8 cellular contexts compared by ENCODE assay signal in the genomic region with DNA sequence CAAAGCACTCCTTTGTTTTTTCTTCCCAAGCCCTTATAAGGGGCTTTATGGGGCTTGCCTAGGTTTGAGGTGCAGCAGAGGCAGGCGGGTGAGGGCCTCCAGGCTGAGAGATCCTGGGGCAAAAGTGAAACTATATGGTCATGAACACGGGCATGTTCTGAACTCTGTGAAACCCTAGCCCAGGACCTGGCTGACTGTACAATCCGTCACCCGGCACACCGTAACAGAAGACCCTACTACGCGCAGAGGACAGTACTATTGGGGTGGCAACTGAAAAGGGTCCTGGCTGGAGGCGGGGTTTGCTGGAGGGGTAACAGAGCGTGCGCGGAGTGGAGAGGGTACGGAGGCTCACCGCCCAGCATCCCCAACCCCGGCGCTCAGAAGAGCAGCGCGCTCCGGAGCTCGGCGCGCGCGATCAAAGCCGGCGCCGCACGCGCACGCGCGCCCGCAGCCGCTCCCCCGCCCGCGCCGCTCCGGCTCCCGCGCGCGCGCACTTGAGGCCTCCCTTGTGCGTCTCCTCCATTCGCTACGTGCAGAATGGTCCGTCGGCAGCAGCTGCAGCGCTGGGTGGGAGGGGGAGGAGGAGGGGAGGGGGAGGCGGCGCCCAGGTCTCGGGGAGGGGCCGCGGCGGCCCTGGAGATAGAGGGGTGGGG. TPM values are rescaled to one million over a fixed set of nuclear protein-coding genes. Genes with fewer than 3 reads are reported as not detected.
DNase-seq lines count a peak whose midpoint lies in the region; ATAC-seq and TF ChIP-seq lines count a peak whose summit lies in the region.

No MANE protein-coding gene starts in this region.

- H3K9me3 ChIP-seq in CD8-positive, alpha-beta memory T cell (ENCODE audit: low read length) = no peaks in the 10 kb centered on the region
- no peaks in the 10 kb centered on the region for H3K9me3 ChIP-seq in KOPT-K1 (ENCODE audit: insufficient read depth, low read length, poor library complexity, severe bottlenecking)
- H3K9me3 ChIP-seq in thyroid gland = no peaks in the 10 kb centered on the region

- no peaks in the 10 kb centered on the region for H3K9me3 Mint-ChIP-seq in CD8-positive, alpha-beta memory T cell
- no peaks in the 10 kb centered on the region for H3K9me3 Mint-ChIP-seq in activated T-cell treated with anti-CD3 and anti-CD28 coated beads, Interleukin-2, amount 50 U/mL, for 4 hours
- no peaks in the 10 kb centered on the region for H3K9me3 Mint-ChIP-seq in osteocyte (ENCODE audit: unreplicated experiment)

- CTCF ChIA-PET in CD8-positive, alpha-beta memory T cell (lab: Charles Lee) = interaction anchor here (0.7 to 4.9 kb wide), 3 partner anchors 10 to 349 kb away, joined by 3 to 65 read pairs (median 30); a partner anchor contains a TSS

- 11 to 12% methylated on average over 7 to 11 of the region's 55 CpGs for WGBS in thyroid gland, 2 donors

- TF ChIP-seq POLR2A in thyroid gland (IDR thresholded peaks at IDR 0.05) = peak in 1 of 2 donors; percentile 49

- DNase-seq in CD8-positive, alpha-beta memory T cell = peak; percentile 55 to 81 (median 68)
- DNase-seq in activated T-cell treated with anti-CD3 and anti-CD28 coated beads, Interleukin-2, amount 50 U/mL, for 4 hours = peak; percentile 62
- peak; percentile 85 to 94 for DNase-seq in foreskin fibroblast
- peak; percentile 90 for DNase-seq in osteocyte (ENCODE audit: extremely low spot score, unreplicated experiment)
- DNase-seq in thyroid gland = peak; percentile 78 to 81
- no peak for DNase-seq in MV-4-11 (lab: John Stamatoyannopoulos, UW)

- H3K4me1 ChIP-seq in CD8-positive, alpha-beta memory T cell (ENCODE audit: insufficient read depth, low read length) = peaks cover 17% of the 10 kb centered on the region
- H3K4me1 ChIP-seq in thyroid gland = peaks cover 11 to 42% of the 10 kb centered on the region in 2 donors

- intact Hi-C loops in thyroid gland (cut with DNase I) = loop anchor here (10.0 kb wide), 1 partner anchor 108 kb away; no protein-coding TSS in a partner anchor

- peak overlapping the region; percentile 81 for H3K27ac ChIP-seq in CD8-positive, alpha-beta memory T cell (ENCODE audit: low read depth, low read length)
- H3K27ac ChIP-seq in KOPT-K1 (ENCODE audit: low read depth, low read length, poor library complexity, severe bottlenecking) (peak overlapping the region; percentile 70), thyroid gland (peak overlapping the region in 2 of 3 donors; percentile 13 to 38)

- H3K4me3 Mint-ChIP-seq in CD8-positive, alpha-beta memory T cell = peak overlapping the region; percentile 88 to 96 (median 95)
- peak overlapping the region; percentile 87 for H3K4me3 Mint-ChIP-seq in activated T-cell treated with anti-CD3 and anti-CD28 coated beads, Interleukin-2, amount 50 U/mL, for 4 hours
- H3K4me3 Mint-ChIP-seq in osteocyte (ENCODE audit: unreplicated experiment) = peak overlapping the region; percentile 86

- peak overlapping the region; percentile 18 to 91 (median 87) for H3K27ac Mint-ChIP-seq in CD8-positive, alpha-beta memory T cell
- peak overlapping the region; percentile 92 for H3K27ac Mint-ChIP-seq in osteocyte (ENCODE audit: unreplicated experiment)

- TF ChIP-seq CTCF in foreskin fibroblast (IDR thresholded peaks at IDR 0.05; ENCODE audit: low read depth, low read length) = no peak
- TF ChIP-seq CTCF in osteocyte (IDR thresholded peaks at IDR 0.05) = no peak
- no peak for TF ChIP-seq CTCF in thyroid gland (IDR thresholded peaks at IDR 0.05)

- H3K27me3 Mint-ChIP-seq in CD8-positive, alpha-beta memory T cell = peaks cover 8 to 16% of the 10 kb centered on the region in 2 donors
- peaks cover 21% of the 10 kb centered on the region for H3K27me3 Mint-ChIP-seq in activated T-cell treated with anti-CD3 and anti-CD28 coated beads, Interleukin-2, amount 50 U/mL, for 4 hours (ENCODE audit: low read depth)
- no peaks in the 10 kb centered on the region for H3K27me3 Mint-ChIP-seq in osteocyte (ENCODE audit: unreplicated experiment)

- peaks cover 17 to 22% (median 18%) of the 10 kb centered on the region in 3 donors for H3K4me1 Mint-ChIP-seq in CD8-positive, alpha-beta memory T cell
- peaks cover 18% of the 10 kb centered on the region for H3K4me1 Mint-ChIP-seq in activated T-cell treated with anti-CD3 and anti-CD28 coated beads, Interleukin-2, amount 50 U/mL, for 4 hours (ENCODE audit: low read depth)
- peaks cover 45% of the 10 kb centered on the region for H3K4me1 Mint-ChIP-seq in osteocyte (ENCODE audit: unreplicated experiment)

- ATAC-seq in GM21576 (IDR thresholded peaks at IDR 0.05; ENCODE audit: unreplicated experiment) = peak; percentile 42
- ATAC-seq in activated T-cell treated with anti-CD3 and anti-CD28 coated beads, Interleukin-2, amount 50 U/mL, for 4 hours = peak; percentile 74 to 79

- H3K4me3 ChIP-seq in CD8-positive, alpha-beta memory T cell (ENCODE audit: low read length) = peak overlapping the region; percentile 63
- peak overlapping the region; percentile 45 to 58 for H3K4me3 ChIP-seq in foreskin fibroblast (ENCODE audit: low read depth in 1 of 2, low read length in 2 of 2)
- peak overlapping the region in 2 of 3 donors; percentile 32 to 53 for H3K4me3 ChIP-seq in thyroid gland (replicated peaks in 1 of 3)

- H3K36me3 ChIP-seq in CD8-positive, alpha-beta memory T cell (ENCODE audit: insufficient read depth, low read length) = no peaks in the 10 kb centered on the region
- H3K36me3 ChIP-seq in KOPT-K1 (ENCODE audit: insufficient read depth, low read length) = no peaks in the 10 kb centered on the region
- no peaks in the 10 kb centered on the region for H3K36me3 ChIP-seq in thyroid gland

- H3K36me3 Mint-ChIP-seq in CD8-positive, alpha-beta memory T cell = peaks cover 0 to 2% (median 0%) of the 10 kb centered on the region in 3 donors
- H3K36me3 Mint-ChIP-seq in activated T-cell treated with anti-CD3 and anti-CD28 coated beads, Interleukin-2, amount 50 U/mL, for 4 hours (ENCODE audit: insufficient read depth) = no peaks in the 10 kb centered on the region
- no peaks in the 10 kb centered on the region for H3K36me3 Mint-ChIP-seq in osteocyte (ENCODE audit: unreplicated experiment)

- H3K27me3 ChIP-seq in CD8-positive, alpha-beta memory T cell (ENCODE audit: insufficient read depth, low read length, poor library complexity, severe bottlenecking) = no peaks in the 10 kb centered on the region
- H3K27me3 ChIP-seq in thyroid gland = no peaks in the 10 kb centered on the region

- POLR2A ChIA-PET in CD8-positive, alpha-beta memory T cell (lab: Charles Lee) = interaction anchor here (3.0 kb wide), 1 partner anchor 303 kb away, joined by 11 read pairs; a partner anchor contains a TSS

RNA-seq across cellular contexts. Expression of a gene that starts 54.2 kb away (rescaled TPM):
- 10 to 100 TPM; 48.5 to 48.7 TPM for total RNA-seq in CD8-positive, alpha-beta memory T cell
- 108 TPM for polyA plus RNA-seq in CD8-positive, alpha-beta memory T cell
- total RNA-seq in activated T-cell treated with anti-CD3 and anti-CD28 coated beads, Interleukin-2, amount 50 U/mL, for 4 hours = 10 to 100 TPM; 51.0 to 87.9 (median 56.6) TPM
- total RNA-seq in osteocyte = 36.5 and 38.9 TPM in 2 replicates
- 10 to 100 TPM; 26.5 to 80.5 (median 31.1) TPM for total RNA-seq in thyroid gland

RNA-seq across cellular contexts. Expression of a gene that starts 54.3 kb away (rescaled TPM):
- 10 to 100 TPM; 18.4 to 20.3 TPM for total RNA-seq in CD8-positive, alpha-beta memory T cell
- 1.9 TPM for polyA plus RNA-seq in CD8-positive, alpha-beta memory T cell
- 10 to 100 TPM; 17.4 to 22.6 (median 17.5) TPM for total RNA-seq in activated T-cell treated with anti-CD3 and anti-CD28 coated beads, Interleukin-2, amount 50 U/mL, for 4 hours
- total RNA-seq in osteocyte (36.1 and 36.2 TPM in 2 replicates), thyroid gland (10 to 100 TPM; 21.6 to 41.7 (median 29.3) TPM)

Comparison
In these comparisons a context has a peak if more than half of its experiments do, and no peak if none do; other contexts are left out.
1. H3K27ac ChIP-seq: peak in every context shown above with its lines; median percentile 81 in CD8-positive, alpha-beta memory T cell; 70 in KOPT-K1; 26 in thyroid gland.